In genomic region chr14:102590667-102591099, GRCh38 we compare ENCODE assay signal across 8 cellular contexts. TPM values are rescaled to one million over a fixed set of nuclear protein-coding genes. Genes with fewer than 3 reads are reported as not detected.
A peak's percentile ranks its signal among the peaks of the same experiment; 100 is the strongest.
DNase-seq lines count a peak whose midpoint lies in the region; ATAC-seq, FAIRE-seq and TF ChIP-seq lines count a peak whose summit lies in the region.

No MANE protein-coding gene starts in this region.

- intact Hi-C loops in activated CD4-positive, alpha-beta T cell treated with anti-CD3 and anti-CD28 coated beads for 36 hours (cut with DNase I, micrococcal nuclease) = loop anchor here (5.0 to 10.0 kb wide), 3 partner anchors 68 to 1124 kb away; partner anchors contain the start of genes XRCC3 (in 1 of the 2) and ZFYVE21 (in 1 of the 2)

- TF ChIP-seq CTCF in epithelial cell of proximal tubule (conservative IDR thresholded peaks at IDR 0.05; ENCODE audit: low read depth, low read length) (peak; percentile 73), nephron progenitor cell (IDR thresholded peaks at IDR 0.05) (peak; percentile 53)

- H3K27me3 ChIP-seq in SJCRH30 = no peaks in the 10 kb centered on the region

- peaks cover 4% of the 10 kb centered on the region; the same call in 1 of the 2 replicates for H3K36me3 ChIP-seq in SJCRH30

- peak overlapping the region; percentile 80 for H3K4me3 Mint-ChIP-seq in activated CD4-positive, alpha-beta T cell treated with anti-CD3 and anti-CD28 coated beads for 36 hours
- H3K4me3 Mint-ChIP-seq in nephron progenitor cell = peak overlapping the region; percentile 92

- DNase-seq in activated CD4-positive, alpha-beta T cell treated with anti-CD3 and anti-CD28 coated beads for 36 hours = no peak
- no peak for DNase-seq in activated CD4-positive, alpha-beta T cell treated with anti-CD3 and anti-CD28 coated beads for 48 hours
- DNase-seq in SJCRH30 (no peak), epithelial cell of proximal tubule (ENCODE audit: low read depth) (no peak), nephron progenitor cell (peak; percentile 56), NCI-H1417 (lab: John Stamatoyannopoulos, UW) (no peak), frontal cortex (ENCODE audit: low spot score in 2 of 2) (no peak)
- no peak for DNase-seq in central memory CD4-positive, alpha-beta T cell

- H3K4me3 ChIP-seq in SJCRH30 (peak overlapping the region; percentile 95), epithelial cell of proximal tubule (ENCODE audit: low read depth, low read length) (peak overlapping the region; percentile 66)

- no peaks in the 10 kb centered on the region for H3K9me3 Mint-ChIP-seq in activated CD4-positive, alpha-beta T cell treated with anti-CD3 and anti-CD28 coated beads for 36 hours (ENCODE audit: low read depth)
- H3K9me3 Mint-ChIP-seq in nephron progenitor cell = no peaks in the 10 kb centered on the region

- CTCF ChIA-PET in activated CD4-positive, alpha-beta T cell treated with anti-CD3 and anti-CD28 coated beads for 36 hours (lab: Charles Lee) = interaction anchor here (0.9 kb wide), 1 partner anchor 16 kb away, joined by 3 read pairs; no protein-coding TSS in a partner anchor

- H3K36me3 Mint-ChIP-seq in activated CD4-positive, alpha-beta T cell treated with anti-CD3 and anti-CD28 coated beads for 36 hours (ENCODE audit: low read depth) = peaks cover 14% of the 10 kb centered on the region
- peaks cover 1% of the 10 kb centered on the region for H3K36me3 Mint-ChIP-seq in nephron progenitor cell (ENCODE audit: low read depth)

- H3K27ac ChIP-seq in SJCRH30 = peak overlapping the region; percentile 98; the same call in 1 of the 2 replicates

- ATAC-seq in activated CD4-positive, alpha-beta T cell treated with anti-CD3 and anti-CD28 coated beads for 36 hours = no peak

- POLR2A ChIA-PET in activated CD4-positive, alpha-beta T cell treated with anti-CD3 and anti-CD28 coated beads for 36 hours (lab: Charles Lee) = no interaction called here

- no peak for FAIRE-seq in frontal cortex (lab: Jason Lieb, UNC)

- H3K9me3 ChIP-seq in SJCRH30 (replicated peaks) = no peaks in the 10 kb centered on the region

- no peaks in the 10 kb centered on the region for H3K27me3 Mint-ChIP-seq in activated CD4-positive, alpha-beta T cell treated with anti-CD3 and anti-CD28 coated beads for 36 hours
- H3K27me3 Mint-ChIP-seq in nephron progenitor cell (ENCODE audit: low read depth, poor library complexity) = no peaks in the 10 kb centered on the region

- H3K4me1 Mint-ChIP-seq in activated CD4-positive, alpha-beta T cell treated with anti-CD3 and anti-CD28 coated beads for 36 hours = peaks cover 20% of the 10 kb centered on the region
- H3K4me1 Mint-ChIP-seq in nephron progenitor cell = peaks cover 55% of the 10 kb centered on the region

- peaks cover 10% of the 10 kb centered on the region for H3K4me1 ChIP-seq in SJCRH30

- H3K27ac Mint-ChIP-seq in activated CD4-positive, alpha-beta T cell treated with anti-CD3 and anti-CD28 coated beads for 36 hours = no peak overlapping the region
- peak overlapping the region; percentile 64 for H3K27ac Mint-ChIP-seq in nephron progenitor cell

RNA-seq across cellular contexts. Expression of gene RCOR1, which starts 1.8 kb away (rescaled TPM):
- total RNA-seq in activated CD4-positive, alpha-beta T cell treated with anti-CD3 and anti-CD28 coated beads for 36 hours = 10 to 100 TPM; 14.8 to 15.3 TPM
- total RNA-seq in SJCRH30 (2014; rRNA removed; shearing (Covaris generic)) = 16.7 and 18.2 TPM in 2 replicates
- total RNA-seq in epithelial cell of proximal tubule (8.1 and 9.2 TPM in 2 replicates), frontal cortex (7.3 TPM)
